Comparison of ENCODE assay signal across 10 cellular contexts in genomic region chr5:81513982-81514381, GRCh38.
DNase-seq lines count a peak whose midpoint lies in the region; ATAC-seq, FAIRE-seq and TF ChIP-seq lines count a peak whose summit lies in the region.
"Had no signal": no experiment of that assay in that cellular context is flagged by ENCODE, and none has a peak within 500 bp of the region (broad histone marks: within the 10 kb centered on the region; RNA-seq: fewer than 3 reads in every experiment).

No MANE protein-coding gene starts in this region.

- H3K4me3 Mint-ChIP-seq in activated CD4-positive, alpha-beta T cell treated with anti-CD3 and anti-CD28 coated beads, Interleukin-2, amount 10 ng/mL, durations not matched to agents 24 days and 14 days: no peak overlapping the region
- H3K4me3 Mint-ChIP-seq: activated naive CD4-positive, alpha-beta T cell treated with anti-CD3 and anti-CD28 coated beads, Interleukin-2, amount 50 U/mL, for 24 hours had no signal

- no peaks in the 10 kb centered on the region for H3K79me2 ChIP-seq in GM12878 (ENCODE audit: control insufficient read depth, insufficient read depth, low read length)
- no peaks in the 10 kb centered on the region for H3K79me2 ChIP-seq in osteoblast (ENCODE audit: insufficient read depth, low read length)

- no peak for FAIRE-seq in GM12878 (lab: Jason Lieb, UNC)

- no peak overlapping the region for H3K4me2 ChIP-seq in GM12878 (ENCODE audit: control insufficient read depth, insufficient read depth)
- H3K4me2 ChIP-seq in osteoblast (ENCODE audit: insufficient read depth, low read length): no peak overlapping the region

- no peaks in the 10 kb centered on the region for H3K27me3 Mint-ChIP-seq in activated CD4-positive, alpha-beta T cell treated with anti-CD3 and anti-CD28 coated beads, Interleukin-2, amount 10 ng/mL, durations not matched to agents 24 days and 14 days
- H3K27me3 Mint-ChIP-seq: activated naive CD4-positive, alpha-beta T cell treated with anti-CD3 and anti-CD28 coated beads, Interleukin-2, amount 50 U/mL, for 24 hours had no signal

- CTCF ChIA-PET in GM12878 (lab: Yijun Ruan, JAX): interaction anchor here (0.9 to 1.0 kb wide), 3 partner anchors 220 to 650 kb away, joined by 3 to 5 read pairs (median 3); no protein-coding TSS in a partner anchor

- DNase-seq in NOMO-1 treated with DMSO at 0.1 percent for 48 hours (lab: John Stamatoyannopoulos, UW; ENCODE audit: unreplicated experiment): peak; percentile 1
- no peak for DNase-seq in NOMO-1 treated with dmso at 0.1 percent for 144 hours (lab: John Stamatoyannopoulos, UW; ENCODE audit: unreplicated experiment)
- DNase-seq in LNCaP clone FGC (ENCODE audit: low read depth): no peak
- no peak for DNase-seq in GM12878 (ENCODE audit: low read depth, low spot score)
- no peak for DNase-seq in osteoblast (ENCODE audit: insufficient read length, low spot score, missing footprints)
- DNase-seq in right lobe of liver: no peak
- DNase-seq in NCI-H345 (lab: John Stamatoyannopoulos, UW): no peak
- DNase-seq in activated CD4-positive, alpha-beta T cell treated with anti-CD3 and anti-CD28 coated beads, Interleukin-2, amount 10 ng/mL, durations not matched to agents 24 days and 14 days: no peak

- no peaks in the 10 kb centered on the region for H3K9me3 Mint-ChIP-seq in activated CD4-positive, alpha-beta T cell treated with anti-CD3 and anti-CD28 coated beads, Interleukin-2, amount 10 ng/mL, durations not matched to agents 24 days and 14 days
- H3K9me3 Mint-ChIP-seq: activated naive CD4-positive, alpha-beta T cell treated with anti-CD3 and anti-CD28 coated beads, Interleukin-2, amount 50 U/mL, for 24 hours had no signal

- H3K4me3 ChIP-seq in LNCaP clone FGC (ENCODE audit: low read depth, low read length) (no peak overlapping the region), GM12878 (no peak overlapping the region), osteoblast (ENCODE audit: insufficient read depth, low read length) (no peak overlapping the region), right lobe of liver (no peak overlapping the region)
- H3K4me3 ChIP-seq: skin epidermis had no signal

- no TSS peak for BruUV-seq in GM12878 (replicated peaks; lab: Mats Ljungman, UMichigan)

- no peaks in the 10 kb centered on the region for H3K4me1 Mint-ChIP-seq in activated CD4-positive, alpha-beta T cell treated with anti-CD3 and anti-CD28 coated beads, Interleukin-2, amount 10 ng/mL, durations not matched to agents 24 days and 14 days

- H3K9ac ChIP-seq in GM12878 (ENCODE audit: control insufficient read depth, insufficient read depth, low read length): no peak overlapping the region

- H3K27me3 ChIP-seq in GM12878 (replicated peaks in 1 of 2; ENCODE audit: control insufficient read depth in 2 of 2, insufficient read depth in 2 of 2, low read length in 1 of 2) (no peaks in the 10 kb centered on the region), osteoblast (ENCODE audit: insufficient read depth, low read length) (no peaks in the 10 kb centered on the region), right lobe of liver (no peaks in the 10 kb centered on the region)

- TF ChIP-seq RAD21 in GM12878 (IDR thresholded peaks at IDR 0.05; ENCODE audit: insufficient read depth, low read depth, low read length): no peak

- TF ChIP-seq CTCF in LNCaP clone FGC (IDR thresholded peaks at IDR 0.05; ENCODE audit: control insufficient read depth, extremely low read depth, insufficient read depth) (peak; percentile 36), GM12878 (IDR thresholded peaks at IDR 0.05 in 2 of 3, conservative IDR thresholded peaks at IDR 0.05 in 1 of 3; ENCODE audit: control insufficient read depth in 2 of 3, extremely low read depth in 1 of 3, insufficient read depth in 1 of 3, low read depth in 3 of 3, low read length in 3 of 3) (peak in 1 of 3 experiments; percentile 8; a peak in 2 of 6 replicates), osteoblast (IDR thresholded peaks at IDR 0.05; ENCODE audit: extremely low read depth, low read depth, low read length) (peak; percentile 39), right lobe of liver (IDR thresholded peaks at IDR 0.05) (peak in 2 of 4 donors; percentile 14 to 26)

- intact Hi-C loops in GM12878 (cut with micrococcal nuclease; ENCODE audit: unreplicated experiment) (no loop called here), right lobe of liver (cut with DNase I) (no loop called here)
- intact Hi-C loops in activated CD4-positive, alpha-beta T cell treated with anti-CD3 and anti-CD28 coated beads, Interleukin-2, amount 10 ng/mL, durations not matched to agents 24 days and 14 days (cut with micrococcal nuclease): loop anchor here (2.0 kb wide), 1 partner anchor 237 kb away; the partner anchor contains the start of gene SSBP2

- no peak overlapping the region for H2AFZ ChIP-seq in GM12878 (ENCODE audit: control insufficient read depth, low read depth, low read length)
- no peak overlapping the region for H2AFZ ChIP-seq in osteoblast (ENCODE audit: low read length)

- H3K36me3 ChIP-seq in GM12878 (ENCODE audit: control insufficient read depth in 2 of 2, insufficient read depth in 2 of 2, low read length in 1 of 2) (no peaks in the 10 kb centered on the region; a peak in 1 of 4 replicates), osteoblast (ENCODE audit: insufficient read depth, low read length) (no peaks in the 10 kb centered on the region), right lobe of liver (no peaks in the 10 kb centered on the region)

- SMC1A ChIA-PET in GM12878 (lab: Charles Lee; ENCODE audit: uncharacterized antibody, unreplicated experiment): no interaction called here

- RAD21 ChIA-PET in GM12878 (lab: Charles Lee; ENCODE audit: unreplicated experiment): interaction anchor here (1.3 to 2.5 kb wide), 2 partner anchors 338 to 651 kb away, joined by 3 to 23 read pairs; no protein-coding TSS in a partner anchor

- H4K20me1 ChIP-seq in GM12878 (ENCODE audit: control insufficient read depth, insufficient read depth): no peaks in the 10 kb centered on the region
- no peaks in the 10 kb centered on the region for H4K20me1 ChIP-seq in osteoblast (ENCODE audit: insufficient read depth, low read length)

- in situ Hi-C loops in GM12878 (cut with MboI): no loop called here

- H3K9me3 ChIP-seq in GM12878 (replicated peaks; ENCODE audit: control insufficient read depth, insufficient read depth, low read length): no peaks in the 10 kb centered on the region
- no peaks in the 10 kb centered on the region for H3K9me3 ChIP-seq in osteoblast (ENCODE audit: low read depth, low read length)
- H3K9me3 ChIP-seq in right lobe of liver: no peaks in the 10 kb centered on the region

- TF ChIP-seq POLR2A in GM12878 (IDR thresholded peaks at IDR 0.05; ENCODE audit: low read depth, low read length): no peak
- no peak for TF ChIP-seq POLR2A in right lobe of liver (IDR thresholded peaks at IDR 0.05)

- H3K27ac ChIP-seq in GM12878 (ENCODE audit: control insufficient read depth, insufficient read depth) (no peak overlapping the region), osteoblast (ENCODE audit: low read depth, low read length) (no peak overlapping the region), right lobe of liver (no peak overlapping the region)
- H3K27ac ChIP-seq: skin epidermis had no signal

- TF ChIP-seq EP300 in GM12878 (IDR thresholded peaks at IDR 0.05; ENCODE audit: borderline replicate concordance in 1 of 2, control insufficient read depth in 1 of 2, low read depth in 2 of 2, low read length in 2 of 2): no peak

- no peak overlapping the region for H3K27ac Mint-ChIP-seq in activated CD4-positive, alpha-beta T cell treated with anti-CD3 and anti-CD28 coated beads, Interleukin-2, amount 10 ng/mL, durations not matched to agents 24 days and 14 days
- H3K27ac Mint-ChIP-seq: activated naive CD4-positive, alpha-beta T cell treated with anti-CD3 and anti-CD28 coated beads, Interleukin-2, amount 50 U/mL, for 24 hours had no signal

- ATAC-seq in GM12878: peak; percentile 65
- ATAC-seq in right lobe of liver: no peak

- H3K36me3 Mint-ChIP-seq in activated CD4-positive, alpha-beta T cell treated with anti-CD3 and anti-CD28 coated beads, Interleukin-2, amount 10 ng/mL, durations not matched to agents 24 days and 14 days (ENCODE audit: low read depth): no peaks in the 10 kb centered on the region

- H3K4me1 ChIP-seq in GM12878 (ENCODE audit: control insufficient read depth, insufficient read depth, low read length) (no peaks in the 10 kb centered on the region), osteoblast (ENCODE audit: insufficient read depth, low read length) (no peaks in the 10 kb centered on the region), right lobe of liver (no peaks in the 10 kb centered on the region)

- POLR2A ChIA-PET in GM12878 (lab: Charles Lee): no interaction called here

TF ChIP-seq in GM12878, 131 proteins besides CTCF, POLR2A, EP300 and RAD21:
- TF ChIP-seq SMAD1 (IDR thresholded peaks at IDR 0.05; ENCODE audit: low read depth, partially characterized antibody) (no peak), SMC3 (IDR thresholded peaks at IDR 0.05; ENCODE audit: borderline replicate concordance, low read length) (peak; percentile 33; the same call in 1 of the 2 replicates), ZNF384 (IDR thresholded peaks at IDR 0.05; ENCODE audit: borderline replicate concordance, low read depth, low read length) (peak; percentile 47; the same call in 1 of the 2 replicates)
